Comparison of ENCODE assay signal across 8 cellular contexts in the genomic region with DNA sequence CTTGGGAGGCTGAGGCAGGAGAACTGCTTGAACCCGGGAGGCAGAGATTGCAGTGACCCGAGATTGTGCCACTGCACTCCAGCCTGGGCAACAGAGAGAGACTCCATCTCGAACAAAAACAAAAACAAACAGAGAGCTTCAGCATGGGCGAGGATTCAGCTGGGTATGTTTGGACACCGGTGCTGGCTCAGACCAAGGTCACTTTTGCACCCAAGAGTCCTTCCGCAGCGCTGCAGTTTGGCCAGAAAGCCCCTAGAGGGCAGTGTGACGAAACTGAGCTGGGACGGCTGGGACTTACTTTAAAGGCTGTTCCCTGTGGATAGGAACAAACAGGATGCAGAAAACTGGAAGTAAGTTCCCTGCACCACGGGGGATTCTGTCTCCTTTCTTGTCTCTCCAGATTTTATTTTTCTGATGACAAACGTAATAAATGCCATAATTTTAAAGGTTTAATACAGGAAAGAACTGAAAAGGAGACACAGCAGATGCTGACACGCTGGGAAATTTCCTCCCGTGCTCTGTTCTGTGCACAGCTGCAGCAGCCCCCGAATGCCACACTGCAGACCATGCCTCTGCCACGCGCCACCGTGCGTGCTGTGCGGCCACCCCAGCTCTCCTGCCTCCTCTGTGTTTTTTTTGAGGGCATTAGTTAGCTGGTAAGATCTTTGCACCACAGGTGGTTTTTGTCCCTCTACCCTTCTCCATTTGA. TPM values are rescaled to one million over a fixed set of nuclear protein-coding genes. Genes with fewer than 3 reads are reported as not detected.
DNase-seq lines count a peak whose midpoint lies in the region; ATAC-seq and TF ChIP-seq lines count a peak whose summit lies in the region.

No MANE protein-coding gene starts in this region.

- peaks cover 4 to 59% of the 10 kb centered on the region in 2 donors for H3K4me1 ChIP-seq in left lung

- intact Hi-C loops in left lung (cut with DNase I) = loop anchor here in 1 of 2 donors (5.0 kb wide), 1 partner anchor 106 kb away; no protein-coding TSS in a partner anchor

- no peak overlapping the region for H3K4me3 ChIP-seq in left lung

- peak; percentile 60 for DNase-seq in NCI-H510A treated with DMSO at 0.1 percent for 48 hours (lab: John Stamatoyannopoulos, UW)
- no peak for DNase-seq in NCI-H510A (lab: John Stamatoyannopoulos, UW)
- peak; percentile 76 for DNase-seq in NCI-H2227 (lab: John Stamatoyannopoulos, UW; ENCODE audit: unreplicated experiment)
- peak; percentile 36 for DNase-seq in activated CD4-positive, alpha-beta T cell treated with anti-CD3 and anti-CD28 coated beads for 1 hour
- no peak for DNase-seq in chondrocyte (ENCODE audit: low spot score)
- peak; percentile 81 to 91 for DNase-seq in left lung
- DNase-seq in stimulated activated CD4-positive, alpha-beta T cell treated with anti-CD3 and anti-CD28 coated beads, Interleukin-4, amount 100 ng/mL, for 24 hours = peak; percentile 69

- H3K9me3 Mint-ChIP-seq in chondrocyte (ENCODE audit: low read depth) = no peaks in the 10 kb centered on the region

- H3K4me1 Mint-ChIP-seq in chondrocyte (ENCODE audit: low read depth) = peaks cover 64% of the 10 kb centered on the region

- H3K4me3 Mint-ChIP-seq in chondrocyte (ENCODE audit: unreplicated experiment) = no peak overlapping the region

- peak; percentile 86 for ATAC-seq in left lung
- no peak for ATAC-seq in GM21723 (IDR thresholded peaks at IDR 0.05; ENCODE audit: unreplicated experiment)

- peak overlapping the region in 1 of 2 donors; percentile 83 for H3K27ac ChIP-seq in left lung

- peak overlapping the region; percentile 77 for H3K27ac Mint-ChIP-seq in chondrocyte (ENCODE audit: unreplicated experiment)

- H3K27me3 Mint-ChIP-seq in chondrocyte (ENCODE audit: low read depth) = no peaks in the 10 kb centered on the region

- no peaks in the 10 kb centered on the region for H3K9me3 ChIP-seq in left lung

- peaks cover 0 to 33% of the 10 kb centered on the region in 2 donors for H3K36me3 ChIP-seq in left lung

- no peaks in the 10 kb centered on the region for H3K27me3 ChIP-seq in left lung

- peak; percentile 91 for TF ChIP-seq CTCF in chondrocyte (IDR thresholded peaks at IDR 0.05)
- TF ChIP-seq CTCF in left lung (IDR thresholded peaks at IDR 0.05) = peak; percentile 91 to 95

- H3K36me3 Mint-ChIP-seq in chondrocyte (ENCODE audit: low read depth) = peaks cover 17% of the 10 kb centered on the region

RNA-seq across cellular contexts. Expression of gene USP36, which starts 25.2 kb away (rescaled TPM):
- total RNA-seq in chondrocyte (45.1 to 51.2 TPM (median 49.6 TPM) in 3 replicates), left lung (10 to 100 TPM; 29.2 to 44.2 TPM)

RNA-seq across cellular contexts. Expression of gene CEP295NL, which starts 37.2 kb away (rescaled TPM):
- total RNA-seq in chondrocyte = 0.67 to 2.3 TPM (median 1.3 TPM) in 3 replicates
- total RNA-seq in left lung = 1 to 10 TPM; 1.6 to 6.6 TPM

RNA-seq across cellular contexts. Expression of gene TIMP2, which starts 59.4 kb away (rescaled TPM):
- 429 to 540 TPM (median 535 TPM) in 3 replicates for total RNA-seq in chondrocyte
- total RNA-seq in left lung = 100 to 1,000 TPM; 196 to 313 TPM

Comparison
In these comparisons a context has a peak if more than half of its experiments do, and no peak if none do; other contexts are left out.
1. DNase-seq: peak in NCI-H510A treated with DMSO at 0.1 percent for 48 hours (single experiment), NCI-H2227 (single experiment), activated CD4-positive, alpha-beta T cell treated with anti-CD3 and anti-CD28 coated beads for 1 hour (single experiment), left lung (2 of 2) and stimulated activated CD4-positive, alpha-beta T cell treated with anti-CD3 and anti-CD28 coated beads, Interleukin-4, amount 100 ng/mL, for 24 hours (single experiment); none in NCI-H510A (single experiment) and chondrocyte (single experiment).